Comparison of ENCODE assay signal across 31 cellular contexts in the genomic region with DNA sequence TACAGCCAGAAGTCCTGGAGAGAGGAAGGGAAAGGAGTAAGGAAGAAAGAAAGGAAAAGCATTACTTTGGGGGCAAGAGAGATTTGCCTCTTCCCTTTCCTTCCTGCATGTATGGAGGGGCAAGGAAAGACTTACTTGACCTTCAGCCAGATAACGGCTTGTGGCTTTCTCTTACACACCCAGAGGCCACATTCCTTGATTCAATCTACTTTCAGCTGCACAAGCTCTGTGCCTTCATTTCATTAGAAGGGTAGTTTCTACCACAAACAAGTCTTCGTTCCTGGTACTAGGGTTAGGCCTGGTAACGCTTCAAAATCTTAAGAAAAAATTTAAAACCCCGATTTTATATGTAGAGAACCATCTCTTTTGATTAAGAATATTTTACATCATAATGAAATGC.
"Had no signal": no experiment of that assay in that cellular context is flagged by ENCODE, and none has a peak within 500 bp of the region (broad histone marks: within the 10 kb centered on the region; RNA-seq: fewer than 3 reads in every experiment).

No MANE protein-coding gene starts in this region.

- H3K27ac Mint-ChIP-seq: activated B cell treated with CpG ODN at 0.5 μM for 24 hours; activated CD8-positive, alpha-beta T cell treated with anti-CD3 and anti-CD28 coated beads for 36 hours; activated naive CD8-positive, alpha-beta T cell; activated T-helper 17 cell treated with anti-CD3 and anti-CD28 coated beads, Interleukin-2, amount 50 U/mL, for 72 hours; dendritic cell treated with granulocyte-macrophage colony-stimulating factor and Interleukin-4, amounts not matched to agents 40 ng/mL and 50 ng/mL, for 4 days; T-helper 17 cell; T-helper 2 cell treated with Interferon-gamma antibody and Interleukin-4, amounts not matched to agents 5 μg/mL and 100 μg/mL, for 36 hours had no signal

- H3K36me3 ChIP-seq: brain microvascular endothelial cell, esophagus squamous epithelium, gastroesophageal sphincter, WERI-Rb-1 had no signal

- H3K27me3 ChIP-seq: brain microvascular endothelial cell, dorsolateral prefrontal cortex, esophagus squamous epithelium, gastroesophageal sphincter had no signal

- H3K4me3 ChIP-seq: coronary artery, dorsolateral prefrontal cortex, esophagus squamous epithelium, gastroesophageal sphincter had no signal

- H3K4me3 Mint-ChIP-seq: activated B cell treated with CpG ODN at 0.5 μM for 24 hours; activated CD8-positive, alpha-beta T cell treated with anti-CD3 and anti-CD28 coated beads for 36 hours; activated naive CD8-positive, alpha-beta T cell; activated T-cell treated with anti-CD3 and anti-CD28 coated beads, Interleukin-2, amount 50 U/mL, for 4 hours; activated T-helper 17 cell treated with anti-CD3 and anti-CD28 coated beads, Interleukin-2, amount 50 U/mL, for 72 hours; central memory CD8-positive, alpha-beta T cell; dendritic cell treated with granulocyte-macrophage colony-stimulating factor and Interleukin-4, amounts not matched to agents 40 ng/mL and 50 ng/mL, for 4 days; T-helper 17 cell; T-helper 2 cell treated with Interferon-gamma antibody and Interleukin-4, amounts not matched to agents 5 μg/mL and 100 μg/mL, for 36 hours had no signal

- H3K4me1 Mint-ChIP-seq: activated B cell treated with CpG ODN at 0.5 μM for 24 hours; activated T-helper 17 cell treated with anti-CD3 and anti-CD28 coated beads, Interleukin-2, amount 50 U/mL, for 72 hours; central memory CD8-positive, alpha-beta T cell; T-helper 17 cell had no signal

- H3K36me3 Mint-ChIP-seq: activated naive CD8-positive, alpha-beta T cell had no signal

- H3K9me3 ChIP-seq: esophagus squamous epithelium, gastroesophageal sphincter had no signal

- H3K9me3 Mint-ChIP-seq: activated B cell treated with CpG ODN at 0.5 μM for 24 hours; dendritic cell treated with granulocyte-macrophage colony-stimulating factor and Interleukin-4, amounts not matched to agents 40 ng/mL and 50 ng/mL, for 4 days; T-helper 2 cell treated with Interferon-gamma antibody and Interleukin-4, amounts not matched to agents 5 μg/mL and 100 μg/mL, for 36 hours had no signal

- ATAC-seq: activated CD4-positive, CD25-positive, alpha-beta regulatory T cell treated with anti-CD3 and anti-CD28 coated beads, Interleukin-2, amount 50 U/mL, for 24 hours; activated CD8-positive, alpha-beta T cell treated with anti-CD3 and anti-CD28 coated beads for 36 hours; activated T-cell treated with anti-CD3 and anti-CD28 coated beads, Interleukin-2, amount 50 U/mL, for 4 hours; activated T-helper 17 cell treated with anti-CD3 and anti-CD28 coated beads, Interleukin-2, amount 50 U/mL, for 72 hours; gastroesophageal sphincter; T-helper 17 cell had no signal

- H3K27me3 Mint-ChIP-seq: activated B cell treated with CpG ODN at 0.5 μM for 24 hours; activated CD8-positive, alpha-beta T cell treated with anti-CD3 and anti-CD28 coated beads for 36 hours; activated naive CD8-positive, alpha-beta T cell; activated T-helper 17 cell treated with anti-CD3 and anti-CD28 coated beads, Interleukin-2, amount 50 U/mL, for 72 hours; central memory CD8-positive, alpha-beta T cell; T-helper 17 cell had no signal

- H3K27ac ChIP-seq: brain microvascular endothelial cell, coronary artery, dorsolateral prefrontal cortex, epithelial cell of prostate, esophagus squamous epithelium, gastroesophageal sphincter, WERI-Rb-1 had no signal

- DNase-seq: activated B cell treated with CpG ODN at 0.5 μM for 24 hours; activated CD4-positive, alpha-beta T cell treated with anti-CD3 and anti-CD28 coated beads for 48 hours; activated CD4-positive, alpha-beta T cell treated with anti-CD3 and anti-CD28 coated beads, Interleukin-2, amount 50 U/mL, for 1 hour; activated CD4-positive, alpha-beta T cell treated with anti-CD3 and anti-CD28 coated beads, Interleukin-2, amount 50 U/mL, for 48 hours; activated CD8-positive, alpha-beta memory T cell treated with anti-CD3 and anti-CD28 coated beads for 24 hours; activated CD8-positive, alpha-beta T cell treated with anti-CD3 and anti-CD28 coated beads for 36 hours; activated effector memory CD4-positive, alpha-beta T cell treated with Interleukin-2 at 50 U/mL for 16 hours; activated gamma-delta T cell treated with Interleukin-2 at 50 U/mL for 16 hours; activated naive CD4-positive, alpha-beta T cell treated with anti-CD3 and anti-CD28 coated beads, Interleukin-2, amount 50 U/mL, for 16 hours; activated naive CD4-positive, alpha-beta T cell treated with Interleukin-2 at 50 U/mL for 16 hours; activated T-cell treated with anti-CD3 and anti-CD28 coated beads, Interleukin-2, amount 50 U/mL, for 4 hours; amniotic stem cell; anterior cingulate cortex; brain microvascular endothelial cell; dorsolateral prefrontal cortex; effector memory CD4-positive, alpha-beta T cell; esophagus squamous epithelium; foreskin melanocyte; T-helper 1 cell; T-helper 17 cell; T1000; WERI-Rb-1 had no signal

- H3K4me1 ChIP-seq: esophagus squamous epithelium, gastroesophageal sphincter had no signal
